Comparison of ENCODE assay signal across 1 cellular context in the genomic region with DNA sequence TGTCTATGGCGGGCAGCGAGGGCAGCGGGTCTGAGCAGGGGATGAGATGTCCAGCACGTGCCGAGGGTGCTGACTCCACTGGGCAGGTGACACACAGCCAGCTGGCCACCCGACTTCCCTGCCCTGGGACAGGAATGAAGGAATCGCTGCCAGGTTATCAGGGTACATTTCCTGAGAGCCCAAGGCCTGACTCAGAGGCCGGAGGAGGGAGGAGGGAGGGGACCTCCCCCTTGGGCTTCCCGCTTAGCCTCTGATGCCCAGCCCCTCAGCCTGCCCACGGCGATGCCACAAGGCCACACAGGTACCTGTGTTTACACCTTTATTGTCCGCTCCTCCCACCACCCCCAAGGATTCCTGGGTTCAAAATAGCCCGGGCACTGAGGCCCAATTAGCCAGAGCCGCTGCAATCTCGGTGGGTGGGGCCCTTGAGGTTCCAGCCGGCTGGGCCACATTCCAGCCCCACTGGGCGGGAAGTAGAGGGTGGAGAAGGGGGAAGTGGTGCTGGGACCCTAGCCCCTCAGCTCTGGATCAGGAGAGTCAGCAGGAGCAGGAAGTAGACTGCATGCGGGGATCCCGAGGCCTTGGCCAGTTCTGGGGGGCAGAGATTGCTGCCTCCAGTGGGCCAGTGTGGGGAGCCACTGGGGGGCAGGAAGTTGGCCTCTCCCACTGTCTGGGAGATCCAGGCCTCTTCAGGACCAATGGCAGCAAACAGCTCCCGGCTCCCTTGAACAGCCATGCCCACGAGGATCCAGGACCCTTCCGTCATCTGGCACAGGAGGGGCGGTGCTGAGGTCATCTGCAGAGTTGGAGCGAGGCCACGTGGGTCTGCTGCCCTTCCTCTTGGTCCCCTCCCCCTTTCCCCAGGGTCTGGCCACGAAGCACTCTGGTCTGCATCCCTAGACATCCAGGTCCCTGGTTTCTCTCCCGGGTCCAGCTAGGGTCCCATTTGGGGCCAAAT.
TF ChIP-seq lines count a peak whose summit lies in the region.

No MANE protein-coding gene starts in this region.

TF ChIP-seq in HepG2, 621 proteins besides CTCF, POLR2A, EP300 and RAD21 (continued from another document and continues in another):
- TF ChIP-seq, protein P1, sequence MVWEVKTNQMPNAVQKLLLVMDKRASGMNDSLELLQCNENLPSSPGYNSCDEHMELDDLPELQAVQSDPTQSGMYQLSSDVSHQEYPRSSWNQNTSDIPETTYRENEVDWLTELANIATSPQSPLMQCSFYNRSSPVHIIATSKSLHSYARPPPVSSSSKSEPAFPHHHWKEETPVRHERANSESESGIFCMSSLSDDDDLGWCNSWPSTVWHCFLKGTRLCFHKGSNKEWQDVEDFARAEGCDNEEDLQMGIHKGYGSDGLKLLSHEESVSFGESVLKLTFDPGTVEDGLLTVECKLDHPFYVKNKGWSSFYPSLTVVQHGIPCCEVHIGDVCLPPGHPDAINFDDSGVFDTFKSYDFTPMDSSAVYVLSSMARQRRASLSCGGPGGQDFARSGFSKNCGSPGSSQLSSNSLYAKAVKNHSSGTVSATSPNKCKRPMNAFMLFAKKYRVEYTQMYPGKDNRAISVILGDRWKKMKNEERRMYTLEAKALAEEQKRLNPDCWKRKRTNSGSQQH (CRISPR knock-in tag; IDR thresholded peaks at IDR 0.05; ENCODE audit: low read depth) = no peak
- no peak for TF ChIP-seq ZNF337 (CRISPR knock-in tag; IDR thresholded peaks at IDR 0.05; ENCODE audit: borderline replicate concordance, low read depth)
- TF ChIP-seq ZNF598 (CRISPR knock-in tag; IDR thresholded peaks at IDR 0.05; ENCODE audit: borderline replicate concordance) = 0 out of 2 replicates have a peak, but pooled peaks have one; percentile 48
- no peak for TF ChIP-seq ZNF577 (CRISPR knock-in tag; IDR thresholded peaks at IDR 0.05; ENCODE audit: borderline replicate concordance, low read depth)
- TF ChIP-seq, protein P2, sequence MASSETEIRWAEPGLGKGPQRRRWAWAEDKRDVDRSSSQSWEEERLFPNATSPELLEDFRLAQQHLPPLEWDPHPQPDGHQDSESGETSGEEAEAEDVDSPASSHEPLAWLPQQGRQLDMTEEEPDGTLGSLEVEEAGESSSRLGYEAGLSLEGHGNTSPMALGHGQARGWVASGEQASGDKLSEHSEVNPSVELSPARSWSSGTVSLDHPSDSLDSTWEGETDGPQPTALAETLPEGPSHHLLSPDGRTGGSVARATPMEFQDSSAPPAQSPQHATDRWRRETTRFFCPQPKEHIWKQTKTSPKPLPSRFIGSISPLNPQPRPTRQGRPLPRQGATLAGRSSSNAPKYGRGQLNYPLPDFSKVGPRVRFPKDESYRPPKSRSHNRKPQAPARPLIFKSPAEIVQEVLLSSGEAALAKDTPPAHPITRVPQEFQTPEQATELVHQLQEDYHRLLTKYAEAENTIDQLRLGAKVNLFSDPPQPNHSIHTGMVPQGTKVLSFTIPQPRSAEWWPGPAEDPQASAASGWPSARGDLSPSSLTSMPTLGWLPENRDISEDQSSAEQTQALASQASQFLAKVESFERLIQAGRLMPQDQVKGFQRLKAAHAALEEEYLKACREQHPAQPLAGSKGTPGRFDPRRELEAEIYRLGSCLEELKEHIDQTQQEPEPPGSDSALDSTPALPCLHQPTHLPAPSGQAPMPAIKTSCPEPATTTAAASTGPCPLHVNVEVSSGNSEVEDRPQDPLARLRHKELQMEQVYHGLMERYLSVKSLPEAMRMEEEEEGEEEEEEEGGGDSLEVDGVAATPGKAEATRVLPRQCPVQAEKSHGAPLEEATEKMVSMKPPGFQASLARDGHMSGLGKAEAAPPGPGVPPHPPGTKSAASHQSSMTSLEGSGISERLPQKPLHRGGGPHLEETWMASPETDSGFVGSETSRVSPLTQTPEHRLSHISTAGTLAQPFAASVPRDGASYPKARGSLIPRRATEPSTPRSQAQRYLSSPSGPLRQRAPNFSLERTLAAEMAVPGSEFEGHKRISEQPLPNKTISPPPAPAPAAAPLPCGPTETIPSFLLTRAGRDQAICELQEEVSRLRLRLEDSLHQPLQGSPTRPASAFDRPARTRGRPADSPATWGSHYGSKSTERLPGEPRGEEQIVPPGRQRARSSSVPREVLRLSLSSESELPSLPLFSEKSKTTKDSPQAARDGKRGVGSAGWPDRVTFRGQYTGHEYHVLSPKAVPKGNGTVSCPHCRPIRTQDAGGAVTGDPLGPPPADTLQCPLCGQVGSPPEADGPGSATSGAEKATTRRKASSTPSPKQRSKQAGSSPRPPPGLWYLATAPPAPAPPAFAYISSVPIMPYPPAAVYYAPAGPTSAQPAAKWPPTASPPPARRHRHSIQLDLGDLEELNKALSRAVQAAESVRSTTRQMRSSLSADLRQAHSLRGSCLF (CRISPR knock-in tag; IDR thresholded peaks at IDR 0.05; ENCODE audit: borderline replicate concordance) = no peak
- TF ChIP-seq ZNF619 (CRISPR knock-in tag; IDR thresholded peaks at IDR 0.05) = no peak
- TF ChIP-seq, protein P3, sequence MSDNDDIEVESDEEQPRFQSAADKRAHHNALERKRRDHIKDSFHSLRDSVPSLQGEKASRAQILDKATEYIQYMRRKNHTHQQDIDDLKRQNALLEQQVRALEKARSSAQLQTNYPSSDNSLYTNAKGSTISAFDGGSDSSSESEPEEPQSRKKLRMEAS (IDR thresholded peaks at IDR 0.05) = peak; percentile 78
- TF ChIP-seq, protein P4, sequence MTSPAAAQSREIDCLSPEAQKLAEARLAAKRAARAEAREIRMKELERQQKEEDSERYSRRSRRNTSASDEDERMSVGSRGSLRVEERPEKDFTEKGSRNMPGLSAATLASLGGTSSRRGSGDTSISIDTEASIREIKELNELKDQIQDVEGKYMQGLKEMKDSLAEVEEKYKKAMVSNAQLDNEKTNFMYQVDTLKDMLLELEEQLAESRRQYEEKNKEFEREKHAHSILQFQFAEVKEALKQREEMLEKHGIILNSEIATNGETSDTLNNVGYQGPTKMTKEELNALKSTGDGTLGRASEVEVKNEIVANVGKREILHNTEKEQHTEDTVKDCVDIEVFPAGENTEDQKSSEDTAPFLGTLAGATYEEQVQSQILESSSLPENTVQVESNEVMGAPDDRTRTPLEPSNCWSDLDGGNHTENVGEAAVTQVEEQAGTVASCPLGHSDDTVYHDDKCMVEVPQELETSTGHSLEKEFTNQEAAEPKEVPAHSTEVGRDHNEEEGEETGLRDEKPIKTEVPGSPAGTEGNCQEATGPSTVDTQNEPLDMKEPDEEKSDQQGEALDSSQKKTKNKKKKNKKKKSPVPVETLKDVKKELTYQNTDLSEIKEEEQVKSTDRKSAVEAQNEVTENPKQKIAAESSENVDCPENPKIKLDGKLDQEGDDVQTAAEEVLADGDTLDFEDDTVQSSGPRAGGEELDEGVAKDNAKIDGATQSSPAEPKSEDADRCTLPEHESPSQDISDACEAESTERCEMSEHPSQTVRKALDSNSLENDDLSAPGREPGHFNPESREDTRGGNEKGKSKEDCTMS (CRISPR knock-in tag; conservative IDR thresholded peaks at IDR 0.05) = no peak
- TF ChIP-seq PPARG (CRISPR knock-in tag; conservative IDR thresholded peaks at IDR 0.05) = no peak
- TF ChIP-seq NKX3-1 (CRISPR knock-in tag; IDR thresholded peaks at IDR 0.05) = no peak
- TF ChIP-seq, protein P5, sequence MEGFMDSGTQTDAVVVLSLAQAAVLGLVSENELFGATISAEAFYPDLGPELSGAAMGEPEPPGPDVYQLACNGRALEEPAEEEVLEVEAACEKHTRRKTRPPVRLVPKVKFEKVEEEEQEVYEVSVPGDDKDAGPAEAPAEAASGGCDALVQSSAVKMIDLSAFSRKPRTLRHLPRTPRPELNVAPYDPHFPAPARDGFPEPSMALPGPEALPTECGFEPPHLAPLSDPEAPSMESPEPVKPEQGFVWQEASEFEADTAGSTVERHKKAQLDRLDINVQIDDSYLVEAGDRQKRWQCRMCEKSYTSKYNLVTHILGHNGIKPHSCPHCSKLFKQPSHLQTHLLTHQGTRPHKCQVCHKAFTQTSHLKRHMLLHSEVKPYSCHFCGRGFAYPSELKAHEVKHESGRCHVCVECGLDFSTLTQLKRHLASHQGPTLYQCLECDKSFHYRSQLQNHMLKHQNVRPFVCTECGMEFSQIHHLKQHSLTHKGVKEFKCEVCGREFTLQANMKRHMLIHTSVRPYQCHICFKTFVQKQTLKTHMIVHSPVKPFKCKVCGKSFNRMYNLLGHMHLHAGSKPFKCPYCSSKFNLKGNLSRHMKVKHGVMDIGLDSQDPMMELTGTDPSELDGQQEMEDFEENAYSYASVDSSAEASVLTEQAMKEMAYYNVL (CRISPR knock-in tag; IDR thresholded peaks at IDR 0.05; ENCODE audit: borderline replicate concordance) = 0 out of 2 replicates have a peak, but pooled peaks have one; percentile 8
- TF ChIP-seq PHB2 (IDR thresholded peaks at IDR 0.05; ENCODE audit: partially characterized antibody) = no peak
- TF ChIP-seq ZNF44 (CRISPR knock-in tag; IDR thresholded peaks at IDR 0.05) = no peak
- TF ChIP-seq PTBP1 (IDR thresholded peaks at IDR 0.05; ENCODE audit: low read depth, low read length, poor library complexity, severe bottlenecking) = no peak
- no peak for TF ChIP-seq U2AF2 (IDR thresholded peaks at IDR 0.05; ENCODE audit: low read depth, low read length)
- TF ChIP-seq, protein P6, sequence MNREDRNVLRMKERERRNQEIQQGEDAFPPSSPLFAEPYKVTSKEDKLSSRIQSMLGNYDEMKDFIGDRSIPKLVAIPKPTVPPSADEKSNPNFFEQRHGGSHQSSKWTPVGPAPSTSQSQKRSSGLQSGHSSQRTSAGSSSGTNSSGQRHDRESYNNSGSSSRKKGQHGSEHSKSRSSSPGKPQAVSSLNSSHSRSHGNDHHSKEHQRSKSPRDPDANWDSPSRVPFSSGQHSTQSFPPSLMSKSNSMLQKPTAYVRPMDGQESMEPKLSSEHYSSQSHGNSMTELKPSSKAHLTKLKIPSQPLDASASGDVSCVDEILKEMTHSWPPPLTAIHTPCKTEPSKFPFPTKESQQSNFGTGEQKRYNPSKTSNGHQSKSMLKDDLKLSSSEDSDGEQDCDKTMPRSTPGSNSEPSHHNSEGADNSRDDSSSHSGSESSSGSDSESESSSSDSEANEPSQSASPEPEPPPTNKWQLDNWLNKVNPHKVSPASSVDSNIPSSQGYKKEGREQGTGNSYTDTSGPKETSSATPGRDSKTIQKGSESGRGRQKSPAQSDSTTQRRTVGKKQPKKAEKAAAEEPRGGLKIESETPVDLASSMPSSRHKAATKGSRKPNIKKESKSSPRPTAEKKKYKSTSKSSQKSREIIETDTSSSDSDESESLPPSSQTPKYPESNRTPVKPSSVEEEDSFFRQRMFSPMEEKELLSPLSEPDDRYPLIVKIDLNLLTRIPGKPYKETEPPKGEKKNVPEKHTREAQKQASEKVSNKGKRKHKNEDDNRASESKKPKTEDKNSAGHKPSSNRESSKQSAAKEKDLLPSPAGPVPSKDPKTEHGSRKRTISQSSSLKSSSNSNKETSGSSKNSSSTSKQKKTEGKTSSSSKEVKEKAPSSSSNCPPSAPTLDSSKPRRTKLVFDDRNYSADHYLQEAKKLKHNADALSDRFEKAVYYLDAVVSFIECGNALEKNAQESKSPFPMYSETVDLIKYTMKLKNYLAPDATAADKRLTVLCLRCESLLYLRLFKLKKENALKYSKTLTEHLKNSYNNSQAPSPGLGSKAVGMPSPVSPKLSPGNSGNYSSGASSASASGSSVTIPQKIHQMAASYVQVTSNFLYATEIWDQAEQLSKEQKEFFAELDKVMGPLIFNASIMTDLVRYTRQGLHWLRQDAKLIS (CRISPR knock-in tag; IDR thresholded peaks at IDR 0.05) = no peak
- peak; percentile 36; the same call in 1 of the 2 replicates for TF ChIP-seq SPEN (CRISPR knock-in tag; IDR thresholded peaks at IDR 0.05; ENCODE audit: low read depth)
- no peak for TF ChIP-seq RBM22 (optimal IDR thresholded peaks at IDR 0.05; ENCODE audit: low read length)
- TF ChIP-seq TBX2 (CRISPR knock-in tag; IDR thresholded peaks at IDR 0.05; ENCODE audit: borderline replicate concordance) = peak; percentile 68
- TF ChIP-seq ZNF788 (CRISPR knock-in tag; IDR thresholded peaks at IDR 0.05; ENCODE audit: borderline replicate concordance) = no peak
- peak; percentile 20; the same call in 1 of the 2 replicates for TF ChIP-seq CREB1 (IDR thresholded peaks at IDR 0.05)
- TF ChIP-seq CREB1 (CRISPR knock-in tag; IDR thresholded peaks at IDR 0.05) = no peak
- TF ChIP-seq ZNF224 (CRISPR knock-in tag; IDR thresholded peaks at IDR 0.05) = no peak
- no peak for TF ChIP-seq RCOR2 (CRISPR knock-in tag; IDR thresholded peaks at IDR 0.05)
- no peak for TF ChIP-seq FOXJ3 (CRISPR knock-in tag; IDR thresholded peaks at IDR 0.05; ENCODE audit: borderline replicate concordance)
- TF ChIP-seq BCL6 (CRISPR knock-in tag; IDR thresholded peaks at IDR 0.05) = no peak
- no peak for TF ChIP-seq ZNF530 (CRISPR knock-in tag; IDR thresholded peaks at IDR 0.05; ENCODE audit: low read depth)
- TF ChIP-seq NCOA1 (CRISPR knock-in tag; IDR thresholded peaks at IDR 0.05) = no peak; the same call in 1 of the 2 replicates
- TF ChIP-seq ZBTB7A (CRISPR knock-in tag; IDR thresholded peaks at IDR 0.05) = peak; percentile 71; the same call in 1 of the 2 replicates
- TF ChIP-seq HOXA3 (CRISPR knock-in tag; IDR thresholded peaks at IDR 0.05) = peak; percentile 46; the same call in 1 of the 2 replicates
- TF ChIP-seq, protein P7, sequence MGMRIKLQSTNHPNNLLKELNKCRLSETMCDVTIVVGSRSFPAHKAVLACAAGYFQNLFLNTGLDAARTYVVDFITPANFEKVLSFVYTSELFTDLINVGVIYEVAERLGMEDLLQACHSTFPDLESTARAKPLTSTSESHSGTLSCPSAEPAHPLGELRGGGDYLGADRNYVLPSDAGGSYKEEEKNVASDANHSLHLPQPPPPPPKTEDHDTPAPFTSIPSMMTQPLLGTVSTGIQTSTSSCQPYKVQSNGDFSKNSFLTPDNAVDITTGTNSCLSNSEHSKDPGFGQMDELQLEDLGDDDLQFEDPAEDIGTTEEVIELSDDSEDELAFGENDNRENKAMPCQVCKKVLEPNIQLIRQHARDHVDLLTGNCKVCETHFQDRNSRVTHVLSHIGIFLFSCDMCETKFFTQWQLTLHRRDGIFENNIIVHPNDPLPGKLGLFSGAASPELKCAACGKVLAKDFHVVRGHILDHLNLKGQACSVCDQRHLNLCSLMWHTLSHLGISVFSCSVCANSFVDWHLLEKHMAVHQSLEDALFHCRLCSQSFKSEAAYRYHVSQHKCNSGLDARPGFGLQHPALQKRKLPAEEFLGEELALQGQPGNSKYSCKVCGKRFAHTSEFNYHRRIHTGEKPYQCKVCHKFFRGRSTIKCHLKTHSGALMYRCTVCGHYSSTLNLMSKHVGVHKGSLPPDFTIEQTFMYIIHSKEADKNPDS (CRISPR knock-in tag; IDR thresholded peaks at IDR 0.05) = no peak
- no peak for TF ChIP-seq ATF7-NPFF (CRISPR knock-in tag; IDR thresholded peaks at IDR 0.05; ENCODE audit: low read depth)
- TF ChIP-seq SALL2 (CRISPR knock-in tag; IDR thresholded peaks at IDR 0.05) = peak; percentile 67; the same call in 1 of the 2 replicates
- TF ChIP-seq, protein P8, sequence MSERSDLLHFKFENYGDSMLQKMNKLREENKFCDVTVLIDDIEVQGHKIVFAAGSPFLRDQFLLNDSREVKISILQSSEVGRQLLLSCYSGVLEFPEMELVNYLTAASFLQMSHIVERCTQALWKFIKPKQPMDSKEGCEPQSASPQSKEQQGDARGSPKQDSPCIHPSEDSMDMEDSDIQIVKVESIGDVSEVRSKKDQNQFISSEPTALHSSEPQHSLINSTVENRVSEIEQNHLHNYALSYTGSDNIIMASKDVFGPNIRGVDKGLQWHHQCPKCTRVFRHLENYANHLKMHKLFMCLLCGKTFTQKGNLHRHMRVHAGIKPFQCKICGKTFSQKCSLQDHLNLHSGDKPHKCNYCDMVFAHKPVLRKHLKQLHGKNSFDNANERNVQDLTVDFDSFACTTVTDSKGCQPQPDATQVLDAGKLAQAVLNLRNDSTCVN (CRISPR knock-in tag; IDR thresholded peaks at IDR 0.05; ENCODE audit: borderline replicate concordance) = 0 out of 2 replicates have a peak, but pooled peaks have one; percentile 5
- TF ChIP-seq BRD4 (CRISPR knock-in tag; IDR thresholded peaks at IDR 0.05) = no peak
- TF ChIP-seq ZNF724P (CRISPR knock-in tag; IDR thresholded peaks at IDR 0.05; ENCODE audit: borderline replicate concordance) = no peak
- no peak for TF ChIP-seq FLYWCH1 (CRISPR knock-in tag; IDR thresholded peaks at IDR 0.05)
